Comparison of ENCODE assay signal across 13 cellular contexts in the genomic region with DNA sequence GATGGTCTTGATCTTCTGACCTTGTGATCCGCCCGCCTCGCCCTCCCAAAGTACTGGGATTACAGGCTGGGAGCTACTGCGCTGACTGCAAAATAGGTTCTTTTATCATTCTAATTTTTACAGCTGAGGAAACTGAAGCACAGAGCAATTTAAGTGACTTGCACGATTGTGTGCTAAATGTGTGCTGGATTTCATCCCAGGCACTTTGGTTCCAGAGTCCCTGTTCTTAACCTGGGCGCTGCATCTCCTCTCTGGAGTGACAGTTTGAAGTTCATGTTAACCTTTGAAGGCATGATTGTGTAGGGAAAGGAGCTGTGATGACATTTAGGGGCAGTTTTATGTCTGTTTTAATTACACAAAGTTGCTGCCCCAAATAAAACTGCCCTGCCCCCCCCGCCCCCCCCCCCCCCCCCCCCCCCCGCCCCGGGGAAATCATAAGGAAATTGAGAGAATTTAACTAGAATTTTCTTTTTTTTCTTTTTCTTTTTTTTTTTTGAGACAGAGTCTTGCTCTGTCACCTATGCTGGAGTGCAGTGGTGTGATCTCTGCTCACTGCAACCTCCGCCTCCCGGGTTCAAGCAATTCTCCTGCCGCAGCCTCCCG.
"Had no signal": no experiment of that assay in that cellular context is flagged by ENCODE, and none has a peak within 500 bp of the region (broad histone marks: within the 10 kb centered on the region; RNA-seq: fewer than 3 reads in every experiment).

No MANE protein-coding gene starts in this region.

- FAIRE-seq: TTC549 had no signal

- H3K27ac Mint-ChIP-seq: activated naive CD4-positive, alpha-beta T cell treated with anti-CD3 and anti-CD28 coated beads, Interleukin-2, amount 50 U/mL, for 24 hours; dendritic cell treated with granulocyte-macrophage colony-stimulating factor and Interleukin-4, amounts not matched to agents 40 ng/mL and 50 ng/mL, for 4 days; effector memory CD8-positive, alpha-beta T cell; stimulated activated effector memory CD8-positive, alpha-beta T cell treated with anti-CD3 and anti-CD28 coated beads, Interleukin-12 subunit alpha, Interleukin-12 subunit beta, amount 100 ng/mL, for 72 hours had no signal

- H3K4me3 ChIP-seq: thyroid gland, vagina had no signal

- H3K4me3 Mint-ChIP-seq: activated naive CD4-positive, alpha-beta T cell treated with anti-CD3 and anti-CD28 coated beads, Interleukin-2, amount 50 U/mL, for 24 hours; central memory CD8-positive, alpha-beta T cell; dendritic cell treated with granulocyte-macrophage colony-stimulating factor and Interleukin-4, amounts not matched to agents 40 ng/mL and 50 ng/mL, for 4 days; effector memory CD8-positive, alpha-beta T cell; stimulated activated effector memory CD8-positive, alpha-beta T cell treated with anti-CD3 and anti-CD28 coated beads, Interleukin-12 subunit alpha, Interleukin-12 subunit beta, amount 100 ng/mL, for 72 hours had no signal

- H3K36me3 Mint-ChIP-seq: activated naive CD4-positive, alpha-beta T cell treated with anti-CD3 and anti-CD28 coated beads, Interleukin-2, amount 50 U/mL, for 24 hours had no signal

- H3K27me3 ChIP-seq: thyroid gland, vagina had no signal

- ATAC-seq: effector memory CD8-positive, alpha-beta T cell; stimulated activated effector memory CD8-positive, alpha-beta T cell treated with anti-CD3 and anti-CD28 coated beads, Interleukin-12 subunit alpha, Interleukin-12 subunit beta, amount 100 ng/mL, for 72 hours had no signal

- H3K9me3 Mint-ChIP-seq: activated naive CD4-positive, alpha-beta T cell treated with anti-CD3 and anti-CD28 coated beads, Interleukin-2, amount 50 U/mL, for 24 hours; central memory CD8-positive, alpha-beta T cell; dendritic cell treated with granulocyte-macrophage colony-stimulating factor and Interleukin-4, amounts not matched to agents 40 ng/mL and 50 ng/mL, for 4 days; effector memory CD8-positive, alpha-beta T cell; neural crest cell; stimulated activated effector memory CD8-positive, alpha-beta T cell treated with anti-CD3 and anti-CD28 coated beads, Interleukin-12 subunit alpha, Interleukin-12 subunit beta, amount 100 ng/mL, for 72 hours had no signal

- H3K27me3 Mint-ChIP-seq: activated naive CD4-positive, alpha-beta T cell treated with anti-CD3 and anti-CD28 coated beads, Interleukin-2, amount 50 U/mL, for 24 hours; central memory CD8-positive, alpha-beta T cell; dendritic cell treated with granulocyte-macrophage colony-stimulating factor and Interleukin-4, amounts not matched to agents 40 ng/mL and 50 ng/mL, for 4 days; effector memory CD8-positive, alpha-beta T cell had no signal

- H3K36me3 ChIP-seq: thyroid gland, vagina had no signal

- DNase-seq: activated CD4-positive, alpha-beta T cell treated with anti-CD3 and anti-CD28 coated beads, Interleukin-2, amount 50 U/mL, for 1 hour; activated T-cell treated with anti-CD3 and anti-CD28 coated beads for 4 hours; effector memory CD8-positive, alpha-beta T cell; T-helper 2 cell; thyroid gland had no signal

- H3K9me3 ChIP-seq: thyroid gland, vagina had no signal

- H3K27ac ChIP-seq: epithelial cell of prostate, thyroid gland, vagina had no signal
